ENCODE assay signal across 8 cellular contexts in genomic region chr3:184186184-184186901, GRCh38. TPM values are rescaled to one million over a fixed set of nuclear protein-coding genes. Genes with fewer than 3 reads are reported as not detected.
DNase-seq lines count a peak whose midpoint lies in the region; ATAC-seq and TF ChIP-seq lines count a peak whose summit lies in the region.

ABCF3 (plus strand) TSS chr3:184186199; CDS start chr3:184186208, 9 bp downstream.

- H2AFZ ChIP-seq in osteoblast (ENCODE audit: low read length): peak within 1 kb of the TSS; percentile 67

- ATAC-seq in GM18907 (IDR thresholded peaks at IDR 0.05; ENCODE audit: unreplicated experiment) (peak; percentile 38), HG03196 (IDR thresholded peaks at IDR 0.05; ENCODE audit: unreplicated experiment) (peak; percentile 15), foreskin keratinocyte (peak; percentile 24)

- H3K79me2 ChIP-seq in osteoblast (ENCODE audit: insufficient read depth, low read length): peaks cover 66% of the 10 kb centered on the region

- H3K27me3 ChIP-seq in WERI-Rb-1 (ENCODE audit: insufficient read depth, low read depth, severe bottlenecking) (no peaks in the 10 kb centered on the region), foreskin keratinocyte (no peaks in the 10 kb centered on the region), osteoblast (ENCODE audit: insufficient read depth, low read length) (no peaks in the 10 kb centered on the region)

- no peak for TF ChIP-seq CTCF in WERI-Rb-1 (IDR thresholded peaks at IDR 0.05; ENCODE audit: low read depth, low read length)
- no peak for TF ChIP-seq CTCF in foreskin keratinocyte (conservative IDR thresholded peaks at IDR 0.05)
- no peak for TF ChIP-seq CTCF in osteoblast (IDR thresholded peaks at IDR 0.05; ENCODE audit: extremely low read depth, low read depth, low read length)

- H3K4me2 ChIP-seq in osteoblast (ENCODE audit: insufficient read depth, low read length): peak within 1 kb of the TSS; percentile 81

- peaks cover 83% of the 10 kb centered on the region for H3K36me3 ChIP-seq in WERI-Rb-1
- peaks cover 83% of the 10 kb centered on the region for H3K36me3 ChIP-seq in osteoblast (ENCODE audit: insufficient read depth, low read length)

- H3K27ac ChIP-seq in WERI-Rb-1: peak within 1 kb of the TSS; percentile 92
- peak within 1 kb of the TSS; percentile 39 for H3K27ac ChIP-seq in foreskin keratinocyte
- H3K27ac ChIP-seq in osteoblast (ENCODE audit: low read depth, low read length): peak within 1 kb of the TSS; percentile 82

- H3K4me1 ChIP-seq in foreskin keratinocyte (no peaks in the 10 kb centered on the region), osteoblast (ENCODE audit: insufficient read depth, low read length) (peaks cover 20% of the 10 kb centered on the region)

- H3K9me3 ChIP-seq in WERI-Rb-1 (ENCODE audit: severe bottlenecking) (no peaks in the 10 kb centered on the region), osteoblast (ENCODE audit: low read depth, low read length) (no peaks in the 10 kb centered on the region)

- peaks cover 41% of the 10 kb centered on the region for H4K20me1 ChIP-seq in osteoblast (ENCODE audit: insufficient read depth, low read length)

- DNase-seq in AG08395 (ENCODE audit: low spot score): peak; percentile 39
- no peak for DNase-seq in WERI-Rb-1
- DNase-seq in foreskin keratinocyte: no peak
- DNase-seq in osteoblast (ENCODE audit: insufficient read length, low spot score, missing footprints): peak; percentile 87
- DNase-seq in stimulated activated CD4-positive, alpha-beta T cell treated with anti-CD3 and anti-CD28 coated beads, Interleukin-2, amount 100 ng/mL, for 24 hours: no peak
- DNase-seq in NCI-H2171 treated with DMSO at 0.1 percent for 48 hours (lab: John Stamatoyannopoulos, UW): no peak

- H3K4me3 ChIP-seq in WERI-Rb-1 (ENCODE audit: low read depth, low read length): peak within 1 kb of the TSS; percentile 70
- peak within 1 kb of the TSS; percentile 87 for H3K4me3 ChIP-seq in osteoblast (ENCODE audit: insufficient read depth, low read length)

RNA-seq across cellular contexts. Expression of gene ABCF3, which starts in this region (rescaled TPM):
- total RNA-seq in foreskin keratinocyte: 32.0 and 35.0 TPM in 2 replicates
- 36.7 TPM in 2 replicates for polyA plus RNA-seq in foreskin keratinocyte
- 44.8 and 46.7 TPM in 2 replicates for total RNA-seq in osteoblast

Comparison
In these comparisons a context has a peak if more than half of its experiments do, and no peak if none do; other contexts are left out.
1. DNase-seq: peak in AG08395 (single experiment) and osteoblast (single experiment); none in WERI-Rb-1 (single experiment), foreskin keratinocyte (0 of 2), stimulated activated CD4-positive, alpha-beta T cell treated with anti-CD3 and anti-CD28 coated beads, Interleukin-2, amount 100 ng/mL, for 24 hours (0 of 2) and NCI-H2171 treated with DMSO at 0.1 percent for 48 hours (single experiment).
2. H3K27ac ChIP-seq: peak in every context shown above with its lines; median percentile 92 in WERI-Rb-1; 82 in osteoblast; 39 in foreskin keratinocyte.
3. Peak in every context shown above with its lines, with median percentiles within 50 percentile points of each other: ATAC-seq.